ENCODE assay signal across 8 cellular contexts in the genomic region with DNA sequence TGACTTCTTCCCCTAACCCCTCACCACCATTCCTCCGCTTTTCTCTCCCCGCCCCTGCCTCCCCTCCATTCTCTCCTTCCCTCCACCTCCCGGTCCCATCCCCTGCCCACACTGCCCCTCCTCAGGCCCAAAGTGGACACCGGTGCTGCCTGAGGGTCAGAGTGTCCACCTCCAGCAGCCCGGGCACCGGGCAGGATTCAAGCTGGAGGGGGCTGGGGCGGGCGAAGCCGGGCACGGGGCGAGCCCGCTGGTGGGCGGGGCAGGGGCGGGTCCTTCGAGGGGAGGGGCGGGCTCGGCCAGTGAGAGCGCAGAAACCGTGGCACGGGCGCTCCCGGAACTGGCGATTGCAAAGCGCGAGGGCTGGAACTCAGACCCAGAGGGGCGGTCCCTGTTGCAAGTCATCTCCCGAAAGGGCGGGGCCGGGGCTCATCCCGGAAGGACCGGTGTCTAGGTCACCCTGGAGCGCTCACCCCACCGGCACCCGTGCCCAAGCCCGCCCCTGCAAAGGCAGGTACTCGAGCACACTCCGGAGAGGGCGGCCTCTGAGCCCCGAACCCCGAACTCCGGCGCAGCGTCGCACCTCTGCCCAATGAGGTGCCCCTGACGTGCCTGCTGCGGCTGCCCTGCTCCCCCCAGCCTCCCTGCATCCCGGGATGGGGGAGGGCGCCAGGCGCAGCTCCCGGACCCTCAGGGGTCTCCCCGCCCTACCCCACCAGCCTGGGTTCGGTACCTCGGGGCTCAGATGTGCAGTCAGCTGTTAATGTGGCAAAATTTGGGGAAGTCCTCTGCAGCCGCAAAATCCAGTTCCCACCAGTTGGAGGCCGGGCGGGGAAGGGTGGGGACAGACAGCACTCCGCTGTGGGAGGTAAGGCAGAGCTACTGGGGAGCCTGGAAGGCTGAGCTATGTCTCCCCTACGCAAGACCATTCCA. TPM values are rescaled to one million over a fixed set of nuclear protein-coding genes. Genes with fewer than 3 reads are reported as not detected.
A peak's percentile ranks its signal among the peaks of the same experiment; 100 is the strongest.
DNase-seq lines count a peak whose midpoint lies in the region; ATAC-seq and TF ChIP-seq lines count a peak whose summit lies in the region.

No MANE protein-coding gene starts in this region.

- no peak for TF ChIP-seq CTCF in OCI-LY3 (IDR thresholded peaks at IDR 0.05; ENCODE audit: low read depth, low read length)

- H3K36me3 ChIP-seq in OCI-LY3 (replicated peaks; ENCODE audit: low read depth, low read length) (no peaks in the 10 kb centered on the region), esophagus (ENCODE audit: control insufficient read depth in 2 of 2, insufficient read depth in 2 of 2, low read length in 1 of 2) (no peaks in the 10 kb centered on the region)

- H3K79me2 ChIP-seq in OCI-LY3 (ENCODE audit: low read length): no peaks in the 10 kb centered on the region

- DNase-seq in Caki2 (ENCODE audit: low read depth) (peak; percentile 79), HT1080 (ENCODE audit: low read depth) (peak; percentile 87), activated T-cell treated with anti-CD3 and anti-CD28 coated beads for 4 hours (peak; percentile 71), myocyte (ENCODE audit: low read depth) (peak; percentile 90)
- DNase-seq in stimulated activated CD8-positive, alpha-beta memory T cell treated with anti-CD3 and anti-CD28 coated beads, Interleukin-7, amount 100 ng/mL, for 4 hours (ENCODE audit: low read depth in 2 of 2): peak; percentile 78 to 85

- peak overlapping the region; percentile 88 for H3K9ac ChIP-seq in OCI-LY3 (ENCODE audit: low read length)

- H4K20me1 ChIP-seq in OCI-LY3 (ENCODE audit: insufficient read depth, low read length): no peaks in the 10 kb centered on the region

- no peaks in the 10 kb centered on the region for H3K9me3 ChIP-seq in OCI-LY3 (ENCODE audit: insufficient read depth, low read length)
- no peaks in the 10 kb centered on the region for H3K9me3 ChIP-seq in esophagus (ENCODE audit: control insufficient read depth in 2 of 2, insufficient read depth in 1 of 2, low read depth in 1 of 2, low read length in 1 of 2)

- peak overlapping the region; percentile 99 for H3K4me2 ChIP-seq in OCI-LY3 (ENCODE audit: low read length)

- H3K27ac ChIP-seq in OCI-LY3 (ENCODE audit: low read length) (0 out of 2 replicates have a peak overlapping the region, but pooled peaks have one; percentile 22), esophagus (ENCODE audit: low read depth in 2 of 2, low read length in 1 of 2) (peak overlapping the region; percentile 65 to 73)

- H3K27me3 ChIP-seq in OCI-LY3 (ENCODE audit: low read depth, low read length) (no peaks in the 10 kb centered on the region), esophagus (ENCODE audit: control insufficient read depth in 1 of 2, insufficient read depth in 2 of 2, low read length in 2 of 2) (no peaks in the 10 kb centered on the region)

- ATAC-seq in GM21367 (IDR thresholded peaks at IDR 0.05; ENCODE audit: unreplicated experiment): peak; percentile 94

- in situ Hi-C loops in Caki2 (cut with HindIII; ENCODE audit: low pct_unique_long_range_greater_than_20kb, low sequenced_read_pairs): no loop called here

- peaks cover 27% of the 10 kb centered on the region for H3K4me1 ChIP-seq in OCI-LY3 (ENCODE audit: low read length)
- H3K4me1 ChIP-seq in esophagus (ENCODE audit: control insufficient read depth in 2 of 2, insufficient read depth in 2 of 2, low read length in 1 of 2): peaks cover 8 to 46% of the 10 kb centered on the region in 2 donors

- H2AFZ ChIP-seq in OCI-LY3 (ENCODE audit: low read depth, low read length): peak overlapping the region; percentile 91

- peak overlapping the region; percentile 91 for H3K4me3 ChIP-seq in OCI-LY3 (ENCODE audit: low read length)
- H3K4me3 ChIP-seq in esophagus (ENCODE audit: low read depth in 1 of 2, low read length in 2 of 2): peak overlapping the region; percentile 53 to 57

- 3 to 7% methylated on average over 42 to 58 of the region's 58 CpGs for WGBS in esophagus, 2 donors

RNA-seq across cellular contexts. Expression of gene CDKN1C, which starts 16.5 kb away (rescaled TPM):
- 12.8 and 15.8 TPM in 2 replicates for total RNA-seq in Caki2 (2014; rRNA removed; shearing (Covaris generic); ENCODE audit: low replicate concordance)
- 2.1 and 4.4 TPM in 2 replicates for total RNA-seq in HT1080 (2014; rRNA removed; shearing (Covaris generic))
- 0.86 and 1.7 TPM in 2 replicates for polyA plus RNA-seq in HT1080 (2015; cell fraction: cytosol; rRNA removed)
- 1.3 and 1.5 TPM in 2 replicates for polyA plus RNA-seq in HT1080 (2015; cell fraction: nucleus; rRNA removed)
- 10 to 100 TPM; 12.1 to 27.5 TPM for polyA plus RNA-seq in esophagus
- total RNA-seq in myocyte: 274 and 533 TPM in 2 replicates
- polyA plus RNA-seq in myocyte (2012): 93.8 TPM

RNA-seq across cellular contexts. Expression of gene PHLDA2, which starts 27.1 kb away (rescaled TPM):
- total RNA-seq in Caki2 (2014; rRNA removed; shearing (Covaris generic); ENCODE audit: low replicate concordance): 21.8 and 27.2 TPM in 2 replicates
- total RNA-seq in HT1080 (2014; rRNA removed; shearing (Covaris generic)): 71.3 and 193 TPM in 2 replicates
- 279 and 295 TPM in 2 replicates for polyA plus RNA-seq in HT1080 (2015; cell fraction: cytosol; rRNA removed)
- 40.8 and 82.2 TPM in 2 replicates for polyA plus RNA-seq in HT1080 (2015; cell fraction: nucleus; rRNA removed)
- 10 to 100 TPM; 19.6 to 61.7 TPM for polyA plus RNA-seq in esophagus
- 1.7 and 4.7 TPM in 2 replicates for total RNA-seq in myocyte
- 32.3 TPM for polyA plus RNA-seq in myocyte (2012)

Comparison
In these comparisons a context has a peak if more than half of its experiments do, and no peak if none do; other contexts are left out.
1. Peak in every context shown above with its lines: DNase-seq, ATAC-seq, H3K4me3 ChIP-seq and H3K27ac ChIP-seq.
2. RNA of gene CDKN1C, which starts 16.5 kb away (total RNA-seq): 274 to 533 TPM in myocyte; 12.8 to 15.8 TPM in Caki2 and 2.1 to 4.4 TPM in HT1080; every median in the first group is over 10 times any median in the second.